ENCODE assay signal across 8 cellular contexts in genomic region chr11:44565008-44565745, GRCh38.
DNase-seq lines count a peak whose midpoint lies in the region; ATAC-seq and FAIRE-seq lines count a peak whose summit lies in the region.

Gene CD82, plus strand, starts transcription at chr11:44565663. Its CDS starts 29,000 bp downstream, at chr11:44594663.

- H3K4me1 ChIP-seq in BLaER1: peaks cover 74% of the 10 kb centered on the region

- no peaks in the 10 kb centered on the region for H3K27me3 ChIP-seq in BLaER1
- no peaks in the 10 kb centered on the region for H3K27me3 ChIP-seq in layer of hippocampus (ENCODE audit: control insufficient read depth, insufficient read depth, low read length)

- H3K36me3 ChIP-seq in BLaER1: no peaks in the 10 kb centered on the region

- no peaks in the 10 kb centered on the region for H4K20me1 ChIP-seq in BLaER1

- peak within 1 kb of the TSS; percentile 81 for H3K27ac ChIP-seq in BLaER1
- peak within 1 kb of the TSS; percentile 96 for H3K27ac ChIP-seq in cingulate gyrus (ENCODE audit: low read depth, low read length)
- peak within 1 kb of the TSS; percentile 96 for H3K27ac ChIP-seq in layer of hippocampus (ENCODE audit: low read depth, low read length)

- DNase-seq in GM19239 (ENCODE audit: insufficient read length, low spot score) (peak; percentile 53), NCI-H524 (lab: John Stamatoyannopoulos, UW) (peak; percentile 95 to 98)
- peak; percentile 98 for DNase-seq in activated CD4-positive, alpha-beta T cell treated with anti-CD3 and anti-CD28 coated beads for 4 hours
- DNase-seq in stimulated activated CD4-positive, alpha-beta T cell treated with anti-CD3 and anti-CD28 coated beads, Interleukin-1b, Interleukin-23, amount 100 ng/mL, for 4 hours (ENCODE audit: low read depth in 2 of 2): peak; percentile 98 to 99

- peak; percentile 69 for ATAC-seq in HG03457 (IDR thresholded peaks at IDR 0.05; ENCODE audit: unreplicated experiment)

- peak within 1 kb of the TSS; percentile 72 for H3K4me3 ChIP-seq in BLaER1

- no peaks in the 10 kb centered on the region for H3K9me3 ChIP-seq in BLaER1

- FAIRE-seq in GM19239 (lab: Jason Lieb, UNC): peak; percentile 96

- H3K9ac ChIP-seq in BLaER1: peak within 1 kb of the TSS; percentile 80

- peak within 1 kb of the TSS; percentile 99 for H3K4me2 ChIP-seq in BLaER1

Comparison
In these comparisons a context has a peak if more than half of its experiments do, and no peak if none do; other contexts are left out.
1. Peak in every context shown above with its lines: DNase-seq, ATAC-seq, H3K4me3 ChIP-seq and H3K27ac ChIP-seq.